Comparison of ENCODE assay signal across 1 cellular context in genomic region chr16:14405611-14406537, GRCh38.
TF ChIP-seq lines count a peak whose summit lies in the region.

No MANE protein-coding gene starts in this region.

TF ChIP-seq in GM12878, 131 proteins besides CTCF, POLR2A, EP300 and RAD21 (continued from another document and continues in another):
- TF ChIP-seq, protein P1, sequence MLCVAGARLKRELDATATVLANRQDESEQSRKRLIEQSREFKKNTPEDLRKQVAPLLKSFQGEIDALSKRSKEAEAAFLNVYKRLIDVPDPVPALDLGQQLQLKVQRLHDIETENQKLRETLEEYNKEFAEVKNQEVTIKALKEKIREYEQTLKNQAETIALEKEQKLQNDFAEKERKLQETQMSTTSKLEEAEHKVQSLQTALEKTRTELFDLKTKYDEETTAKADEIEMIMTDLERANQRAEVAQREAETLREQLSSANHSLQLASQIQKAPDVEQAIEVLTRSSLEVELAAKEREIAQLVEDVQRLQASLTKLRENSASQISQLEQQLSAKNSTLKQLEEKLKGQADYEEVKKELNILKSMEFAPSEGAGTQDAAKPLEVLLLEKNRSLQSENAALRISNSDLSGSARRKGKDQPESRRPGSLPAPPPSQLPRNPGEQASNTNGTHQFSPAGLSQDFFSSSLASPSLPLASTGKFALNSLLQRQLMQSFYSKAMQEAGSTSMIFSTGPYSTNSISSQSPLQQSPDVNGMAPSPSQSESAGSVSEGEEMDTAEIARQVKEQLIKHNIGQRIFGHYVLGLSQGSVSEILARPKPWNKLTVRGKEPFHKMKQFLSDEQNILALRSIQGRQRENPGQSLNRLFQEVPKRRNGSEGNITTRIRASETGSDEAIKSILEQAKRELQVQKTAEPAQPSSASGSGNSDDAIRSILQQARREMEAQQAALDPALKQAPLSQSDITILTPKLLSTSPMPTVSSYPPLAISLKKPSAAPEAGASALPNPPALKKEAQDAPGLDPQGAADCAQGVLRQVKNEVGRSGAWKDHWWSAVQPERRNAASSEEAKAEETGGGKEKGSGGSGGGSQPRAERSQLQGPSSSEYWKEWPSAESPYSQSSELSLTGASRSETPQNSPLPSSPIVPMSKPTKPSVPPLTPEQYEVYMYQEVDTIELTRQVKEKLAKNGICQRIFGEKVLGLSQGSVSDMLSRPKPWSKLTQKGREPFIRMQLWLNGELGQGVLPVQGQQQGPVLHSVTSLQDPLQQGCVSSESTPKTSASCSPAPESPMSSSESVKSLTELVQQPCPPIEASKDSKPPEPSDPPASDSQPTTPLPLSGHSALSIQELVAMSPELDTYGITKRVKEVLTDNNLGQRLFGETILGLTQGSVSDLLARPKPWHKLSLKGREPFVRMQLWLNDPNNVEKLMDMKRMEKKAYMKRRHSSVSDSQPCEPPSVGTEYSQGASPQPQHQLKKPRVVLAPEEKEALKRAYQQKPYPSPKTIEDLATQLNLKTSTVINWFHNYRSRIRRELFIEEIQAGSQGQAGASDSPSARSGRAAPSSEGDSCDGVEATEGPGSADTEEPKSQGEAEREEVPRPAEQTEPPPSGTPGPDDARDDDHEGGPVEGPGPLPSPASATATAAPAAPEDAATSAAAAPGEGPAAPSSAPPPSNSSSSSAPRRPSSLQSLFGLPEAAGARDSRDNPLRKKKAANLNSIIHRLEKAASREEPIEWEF (IDR thresholded peaks at IDR 0.05; ENCODE audit: insufficient replicate concordance, low read depth, low read length), result no peak
- no peak for TF ChIP-seq ZZZ3 (IDR thresholded peaks at IDR 0.05; ENCODE audit: control insufficient read depth, insufficient read length, low read depth)
- no peak for TF ChIP-seq ZNF384 (IDR thresholded peaks at IDR 0.05; ENCODE audit: borderline replicate concordance, low read depth, low read length)
- no peak for TF ChIP-seq TARDBP (IDR thresholded peaks at IDR 0.05; ENCODE audit: borderline replicate concordance)
- TF ChIP-seq DPF2 (IDR thresholded peaks at IDR 0.05), result peak; percentile 82
- no peak for TF ChIP-seq TAF1 (IDR thresholded peaks at IDR 0.05; ENCODE audit: borderline replicate concordance, low read depth, low read length)
- TF ChIP-seq KAT2A (conservative IDR thresholded peaks at IDR 0.05; ENCODE audit: control insufficient read depth, low read depth, low read length), result no peak
- TF ChIP-seq TCF3 (IDR thresholded peaks at IDR 0.05; ENCODE audit: borderline replicate concordance, insufficient read depth, low read depth, low read length), result peak; percentile 59; the same call in 1 of the 2 replicates
- TF ChIP-seq USF2 (IDR thresholded peaks at IDR 0.05; ENCODE audit: borderline replicate concordance, low read depth, low read length), result peak; percentile 27; the same call in 1 of the 2 replicates
- no peak for TF ChIP-seq TBL1XR1 (IDR thresholded peaks at IDR 0.05; ENCODE audit: low read depth, low read length)
- TF ChIP-seq CHD1 (IDR thresholded peaks at IDR 0.05; ENCODE audit: low read depth, low read length), result no peak
- no peak for TF ChIP-seq NFYA (IDR thresholded peaks at IDR 0.05; ENCODE audit: borderline replicate concordance, low read depth, low read length)
- TF ChIP-seq GABPA (IDR thresholded peaks at IDR 0.05; ENCODE audit: low read depth), result no peak
- peak; percentile 24; the same call in 1 of the 2 replicates for TF ChIP-seq MEF2A (IDR thresholded peaks at IDR 0.05; ENCODE audit: insufficient read depth, low read depth, low read length)
- TF ChIP-seq, protein P2, sequence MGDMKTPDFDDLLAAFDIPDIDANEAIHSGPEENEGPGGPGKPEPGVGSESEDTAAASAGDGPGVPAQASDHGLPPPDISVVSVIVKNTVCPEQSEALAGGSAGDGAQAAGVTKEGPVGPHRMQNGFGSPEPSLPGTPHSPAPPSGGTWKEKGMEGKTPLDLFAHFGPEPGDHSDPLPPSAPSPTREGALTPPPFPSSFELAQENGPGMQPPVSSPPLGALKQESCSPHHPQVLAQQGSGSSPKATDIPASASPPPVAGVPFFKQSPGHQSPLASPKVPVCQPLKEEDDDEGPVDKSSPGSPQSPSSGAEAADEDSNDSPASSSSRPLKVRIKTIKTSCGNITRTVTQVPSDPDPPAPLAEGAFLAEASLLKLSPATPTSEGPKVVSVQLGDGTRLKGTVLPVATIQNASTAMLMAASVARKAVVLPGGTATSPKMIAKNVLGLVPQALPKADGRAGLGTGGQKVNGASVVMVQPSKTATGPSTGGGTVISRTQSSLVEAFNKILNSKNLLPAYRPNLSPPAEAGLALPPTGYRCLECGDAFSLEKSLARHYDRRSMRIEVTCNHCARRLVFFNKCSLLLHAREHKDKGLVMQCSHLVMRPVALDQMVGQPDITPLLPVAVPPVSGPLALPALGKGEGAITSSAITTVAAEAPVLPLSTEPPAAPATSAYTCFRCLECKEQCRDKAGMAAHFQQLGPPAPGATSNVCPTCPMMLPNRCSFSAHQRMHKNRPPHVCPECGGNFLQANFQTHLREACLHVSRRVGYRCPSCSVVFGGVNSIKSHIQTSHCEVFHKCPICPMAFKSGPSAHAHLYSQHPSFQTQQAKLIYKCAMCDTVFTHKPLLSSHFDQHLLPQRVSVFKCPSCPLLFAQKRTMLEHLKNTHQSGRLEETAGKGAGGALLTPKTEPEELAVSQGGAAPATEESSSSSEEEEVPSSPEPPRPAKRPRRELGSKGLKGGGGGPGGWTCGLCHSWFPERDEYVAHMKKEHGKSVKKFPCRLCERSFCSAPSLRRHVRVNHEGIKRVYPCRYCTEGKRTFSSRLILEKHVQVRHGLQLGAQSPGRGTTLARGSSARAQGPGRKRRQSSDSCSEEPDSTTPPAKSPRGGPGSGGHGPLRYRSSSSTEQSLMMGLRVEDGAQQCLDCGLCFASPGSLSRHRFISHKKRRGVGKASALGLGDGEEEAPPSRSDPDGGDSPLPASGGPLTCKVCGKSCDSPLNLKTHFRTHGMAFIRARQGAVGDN (IDR thresholded peaks at IDR 0.05), result peak; percentile 89
- peak; percentile 72; the same call in 1 of the 2 replicates for TF ChIP-seq TCF12 (IDR thresholded peaks at IDR 0.05; ENCODE audit: low read depth, low read length)
- TF ChIP-seq RELA (IDR thresholded peaks at IDR 0.05; ENCODE audit: borderline replicate concordance, partially characterized antibody), result no peak
- TF ChIP-seq IKZF2 (IDR thresholded peaks at IDR 0.05), result peak; percentile 66 to 74
- peak; percentile 68 for TF ChIP-seq IKZF1 (conservative IDR thresholded peaks at IDR 0.05)
- TF ChIP-seq, protein P3, sequence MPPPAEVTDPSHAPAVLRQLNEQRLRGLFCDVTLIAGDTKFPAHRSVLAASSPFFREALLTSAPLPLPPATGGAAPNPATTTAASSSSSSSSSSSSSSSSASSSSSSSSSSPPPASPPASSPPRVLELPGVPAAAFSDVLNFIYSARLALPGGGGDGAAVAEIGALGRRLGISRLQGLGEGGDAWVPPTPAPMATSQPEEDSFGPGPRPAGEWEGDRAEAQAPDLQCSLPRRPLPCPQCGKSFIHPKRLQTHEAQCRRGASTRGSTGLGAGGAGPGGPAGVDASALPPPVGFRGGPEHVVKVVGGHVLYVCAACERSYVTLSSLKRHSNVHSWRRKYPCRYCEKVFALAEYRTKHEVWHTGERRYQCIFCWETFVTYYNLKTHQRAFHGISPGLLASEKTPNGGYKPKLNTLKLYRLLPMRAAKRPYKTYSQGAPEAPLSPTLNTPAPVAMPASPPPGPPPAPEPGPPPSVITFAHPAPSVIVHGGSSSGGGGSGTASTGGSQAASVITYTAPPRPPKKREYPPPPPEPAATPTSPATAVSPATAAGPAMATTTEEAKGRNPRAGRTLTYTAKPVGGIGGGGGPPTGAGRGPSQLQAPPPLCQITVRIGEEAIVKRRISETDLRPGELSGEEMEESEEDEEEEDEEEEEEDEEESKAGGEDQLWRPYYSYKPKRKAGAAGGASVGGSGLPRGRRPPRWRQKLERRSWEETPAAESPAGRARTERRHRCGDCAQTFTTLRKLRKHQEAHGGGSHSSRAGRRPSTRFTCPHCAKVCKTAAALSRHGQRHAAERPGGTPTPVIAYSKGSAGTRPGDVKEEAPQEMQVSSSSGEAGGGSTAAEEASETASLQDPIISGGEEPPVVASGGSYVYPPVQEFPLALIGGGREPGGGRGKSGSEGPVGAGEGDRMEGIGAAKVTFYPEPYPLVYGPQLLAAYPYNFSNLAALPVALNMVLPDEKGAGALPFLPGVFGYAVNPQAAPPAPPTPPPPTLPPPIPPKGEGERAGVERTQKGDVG (CRISPR knock-in tag; IDR thresholded peaks at IDR 0.05), result no peak
- TF ChIP-seq POLR2AphosphoS5 (IDR thresholded peaks at IDR 0.05; ENCODE audit: low read length), result peak; percentile 56; the same call in 1 of the 2 replicates
- TF ChIP-seq HDGF (IDR thresholded peaks at IDR 0.05), result 0 out of 2 replicates have a peak, but pooled peaks have one; percentile 41
- no peak for TF ChIP-seq PAX8 (IDR thresholded peaks at IDR 0.05)
- TF ChIP-seq JUNB (IDR thresholded peaks at IDR 0.05), result 0 out of 2 replicates have a peak, but pooled peaks have one; percentile 21
- no peak for TF ChIP-seq SUPT20H (IDR thresholded peaks at IDR 0.05; ENCODE audit: borderline replicate concordance, control insufficient read depth, low read depth, low read length)
- TF ChIP-seq ZNF622 (IDR thresholded peaks at IDR 0.05), result no peak
- no peak for TF ChIP-seq PML (IDR thresholded peaks at IDR 0.05; ENCODE audit: low read length)
- TF ChIP-seq CREB1 (IDR thresholded peaks at IDR 0.05; ENCODE audit: low read depth), result peak; percentile 57; the same call in 1 of the 2 replicates
- TF ChIP-seq RUNX3 (IDR thresholded peaks at IDR 0.05; ENCODE audit: low read length), result peak; percentile 87
- peak; percentile 92 for TF ChIP-seq MEF2B (IDR thresholded peaks at IDR 0.05; ENCODE audit: partially characterized antibody, poor library complexity, severe bottlenecking)
- TF ChIP-seq, protein P4, sequence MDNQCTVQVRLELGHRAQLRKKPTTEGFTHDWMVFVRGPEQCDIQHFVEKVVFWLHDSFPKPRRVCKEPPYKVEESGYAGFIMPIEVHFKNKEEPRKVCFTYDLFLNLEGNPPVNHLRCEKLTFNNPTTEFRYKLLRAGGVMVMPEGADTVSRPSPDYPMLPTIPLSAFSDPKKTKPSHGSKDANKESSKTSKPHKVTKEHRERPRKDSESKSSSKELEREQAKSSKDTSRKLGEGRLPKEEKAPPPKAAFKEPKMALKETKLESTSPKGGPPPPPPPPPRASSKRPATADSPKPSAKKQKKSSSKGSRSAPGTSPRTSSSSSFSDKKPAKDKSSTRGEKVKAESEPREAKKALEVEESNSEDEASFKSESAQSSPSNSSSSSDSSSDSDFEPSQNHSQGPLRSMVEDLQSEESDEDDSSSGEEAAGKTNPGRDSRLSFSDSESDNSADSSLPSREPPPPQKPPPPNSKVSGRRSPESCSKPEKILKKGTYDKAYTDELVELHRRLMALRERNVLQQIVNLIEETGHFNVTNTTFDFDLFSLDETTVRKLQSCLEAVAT (IDR thresholded peaks at IDR 0.05), result peak; percentile 66
- TF ChIP-seq, protein P5, sequence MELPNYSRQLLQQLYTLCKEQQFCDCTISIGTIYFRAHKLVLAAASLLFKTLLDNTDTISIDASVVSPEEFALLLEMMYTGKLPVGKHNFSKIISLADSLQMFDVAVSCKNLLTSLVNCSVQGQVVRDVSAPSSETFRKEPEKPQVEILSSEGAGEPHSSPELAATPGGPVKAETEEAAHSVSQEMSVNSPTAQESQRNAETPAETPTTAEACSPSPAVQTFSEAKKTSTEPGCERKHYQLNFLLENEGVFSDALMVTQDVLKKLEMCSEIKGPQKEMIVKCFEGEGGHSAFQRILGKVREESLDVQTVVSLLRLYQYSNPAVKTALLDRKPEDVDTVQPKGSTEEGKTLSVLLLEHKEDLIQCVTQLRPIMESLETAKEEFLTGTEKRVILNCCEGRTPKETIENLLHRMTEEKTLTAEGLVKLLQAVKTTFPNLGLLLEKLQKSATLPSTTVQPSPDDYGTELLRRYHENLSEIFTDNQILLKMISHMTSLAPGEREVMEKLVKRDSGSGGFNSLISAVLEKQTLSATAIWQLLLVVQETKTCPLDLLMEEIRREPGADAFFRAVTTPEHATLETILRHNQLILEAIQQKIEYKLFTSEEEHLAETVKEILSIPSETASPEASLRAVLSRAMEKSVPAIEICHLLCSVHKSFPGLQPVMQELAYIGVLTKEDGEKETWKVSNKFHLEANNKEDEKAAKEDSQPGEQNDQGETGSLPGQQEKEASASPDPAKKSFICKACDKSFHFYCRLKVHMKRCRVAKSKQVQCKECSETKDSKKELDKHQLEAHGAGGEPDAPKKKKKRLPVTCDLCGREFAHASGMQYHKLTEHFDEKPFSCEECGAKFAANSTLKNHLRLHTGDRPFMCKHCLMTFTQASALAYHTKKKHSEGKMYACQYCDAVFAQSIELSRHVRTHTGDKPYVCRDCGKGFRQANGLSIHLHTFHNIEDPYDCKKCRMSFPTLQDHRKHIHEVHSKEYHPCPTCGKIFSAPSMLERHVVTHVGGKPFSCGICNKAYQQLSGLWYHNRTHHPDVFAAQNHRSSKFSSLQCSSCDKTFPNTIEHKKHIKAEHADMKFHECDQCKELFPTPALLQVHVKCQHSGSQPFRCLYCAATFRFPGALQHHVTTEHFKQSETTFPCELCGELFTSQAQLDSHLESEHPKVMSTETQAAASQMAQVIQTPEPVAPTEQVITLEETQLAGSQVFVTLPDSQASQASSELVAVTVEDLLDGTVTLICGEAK (IDR thresholded peaks at IDR 0.05; ENCODE audit: borderline replicate concordance), result no peak
- TF ChIP-seq BMI1 (IDR thresholded peaks at IDR 0.05; ENCODE audit: borderline replicate concordance), result peak; percentile 23; the same call in 1 of the 2 replicates
- TF ChIP-seq, protein P6, sequence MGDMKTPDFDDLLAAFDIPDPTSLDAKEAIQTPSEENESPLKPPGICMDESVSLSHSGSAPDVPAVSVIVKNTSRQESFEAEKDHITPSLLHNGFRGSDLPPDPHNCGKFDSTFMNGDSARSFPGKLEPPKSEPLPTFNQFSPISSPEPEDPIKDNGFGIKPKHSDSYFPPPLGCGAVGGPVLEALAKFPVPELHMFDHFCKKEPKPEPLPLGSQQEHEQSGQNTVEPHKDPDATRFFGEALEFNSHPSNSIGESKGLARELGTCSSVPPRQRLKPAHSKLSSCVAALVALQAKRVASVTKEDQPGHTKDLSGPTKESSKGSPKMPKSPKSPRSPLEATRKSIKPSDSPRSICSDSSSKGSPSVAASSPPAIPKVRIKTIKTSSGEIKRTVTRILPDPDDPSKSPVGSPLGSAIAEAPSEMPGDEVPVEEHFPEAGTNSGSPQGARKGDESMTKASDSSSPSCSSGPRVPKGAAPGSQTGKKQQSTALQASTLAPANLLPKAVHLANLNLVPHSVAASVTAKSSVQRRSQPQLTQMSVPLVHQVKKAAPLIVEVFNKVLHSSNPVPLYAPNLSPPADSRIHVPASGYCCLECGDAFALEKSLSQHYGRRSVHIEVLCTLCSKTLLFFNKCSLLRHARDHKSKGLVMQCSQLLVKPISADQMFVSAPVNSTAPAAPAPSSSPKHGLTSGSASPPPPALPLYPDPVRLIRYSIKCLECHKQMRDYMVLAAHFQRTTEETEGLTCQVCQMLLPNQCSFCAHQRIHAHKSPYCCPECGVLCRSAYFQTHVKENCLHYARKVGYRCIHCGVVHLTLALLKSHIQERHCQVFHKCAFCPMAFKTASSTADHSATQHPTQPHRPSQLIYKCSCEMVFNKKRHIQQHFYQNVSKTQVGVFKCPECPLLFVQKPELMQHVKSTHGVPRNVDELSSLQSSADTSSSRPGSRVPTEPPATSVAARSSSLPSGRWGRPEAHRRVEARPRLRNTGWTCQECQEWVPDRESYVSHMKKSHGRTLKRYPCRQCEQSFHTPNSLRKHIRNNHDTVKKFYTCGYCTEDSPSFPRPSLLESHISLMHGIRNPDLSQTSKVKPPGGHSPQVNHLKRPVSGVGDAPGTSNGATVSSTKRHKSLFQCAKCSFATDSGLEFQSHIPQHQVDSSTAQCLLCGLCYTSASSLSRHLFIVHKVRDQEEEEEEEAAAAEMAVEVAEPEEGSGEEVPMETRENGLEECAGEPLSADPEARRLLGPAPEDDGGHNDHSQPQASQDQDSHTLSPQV (IDR thresholded peaks at IDR 0.05), result no peak; the same call in 1 of the 2 replicates
